Comparison of ENCODE assay signal across 10 cellular contexts in genomic region chr1:38558476-38559179, GRCh38.
DNase-seq lines count a peak whose midpoint lies in the region; ATAC-seq and TF ChIP-seq lines count a peak whose summit lies in the region.
"Had no signal": no experiment of that assay in that cellular context is flagged by ENCODE, and none has a peak within 500 bp of the region (broad histone marks: within the 10 kb centered on the region; RNA-seq: fewer than 3 reads in every experiment).

No MANE protein-coding gene starts in this region.

- no peaks in the 10 kb centered on the region for H3K9me3 Mint-ChIP-seq in activated T-helper 17 cell treated with anti-CD3 and anti-CD28 coated beads, Interleukin-2, amount 50 U/mL, for 72 hours
- H3K9me3 Mint-ChIP-seq in naive thymus-derived CD4-positive, alpha-beta T cell, result peaks cover 0 to 3% (median 0%) of the 10 kb centered on the region in 11 donors

- CTCF ChIA-PET in naive thymus-derived CD4-positive, alpha-beta T cell (lab: Charles Lee), result interaction anchor here (0.6 to 1.1 kb wide), 2 partner anchors 69 to 71 kb away, joined by 3 read pairs; no protein-coding TSS in a partner anchor

- peak overlapping the region; percentile 92 for H3K27ac Mint-ChIP-seq in activated T-helper 17 cell treated with anti-CD3 and anti-CD28 coated beads, Interleukin-2, amount 50 U/mL, for 72 hours
- H3K27ac Mint-ChIP-seq in naive thymus-derived CD4-positive, alpha-beta T cell, result peak overlapping the region in 8 of 9 donors; percentile 72 to 96 (median 94)

- H3K36me3 Mint-ChIP-seq in activated T-helper 17 cell treated with anti-CD3 and anti-CD28 coated beads, Interleukin-2, amount 50 U/mL, for 72 hours (ENCODE audit: low read depth), result no peaks in the 10 kb centered on the region
- H3K36me3 Mint-ChIP-seq in naive thymus-derived CD4-positive, alpha-beta T cell, result peaks cover 0 to 2% (median 0%) of the 10 kb centered on the region in 5 donors

- no peak for TF ChIP-seq CTCF in right lobe of liver (IDR thresholded peaks at IDR 0.05)

- H3K9me3 ChIP-seq in naive thymus-derived CD4-positive, alpha-beta T cell (ENCODE audit: control insufficient read depth in 2 of 3, low read length in 3 of 3), result no peaks in the 10 kb centered on the region
- H3K9me3 ChIP-seq in right lobe of liver, result no peaks in the 10 kb centered on the region
- H3K9me3 ChIP-seq: body of pancreas had no signal

- H3K4me1 Mint-ChIP-seq in activated T-helper 17 cell treated with anti-CD3 and anti-CD28 coated beads, Interleukin-2, amount 50 U/mL, for 72 hours, result peaks cover 25% of the 10 kb centered on the region
- H3K4me1 Mint-ChIP-seq in naive thymus-derived CD4-positive, alpha-beta T cell, result peaks cover 31 to 69% (median 57%) of the 10 kb centered on the region in 7 donors

- H3K4me3 Mint-ChIP-seq in activated T-helper 17 cell treated with anti-CD3 and anti-CD28 coated beads, Interleukin-2, amount 50 U/mL, for 72 hours, result peak overlapping the region; percentile 81
- peak overlapping the region in 8 of 10 donors; percentile 9 to 87 (median 78) for H3K4me3 Mint-ChIP-seq in naive thymus-derived CD4-positive, alpha-beta T cell

- DNase-seq in DMS79 treated with DMSO at 0.1 percent for 48 hours (lab: John Stamatoyannopoulos, UW) (peak; percentile 78), H7 (peak; percentile 89), putamen (ENCODE audit: low spot score) (no peak), AG08396 (ENCODE audit: low spot score) (no peak), right lobe of liver (no peak)
- peak in 1 of 9 donors; percentile 13 for DNase-seq in naive thymus-derived CD4-positive, alpha-beta T cell
- DNase-seq: NCI-H226 had no signal

- ATAC-seq in activated T-helper 17 cell treated with anti-CD3 and anti-CD28 coated beads, Interleukin-2, amount 50 U/mL, for 72 hours (replicated peaks), result peak; percentile 26
- no peak for ATAC-seq in naive thymus-derived CD4-positive, alpha-beta T cell
- no peak for ATAC-seq in right lobe of liver
- no peak for ATAC-seq in GM21390 (IDR thresholded peaks at IDR 0.05; ENCODE audit: unreplicated experiment)

- no peak for TF ChIP-seq POLR2A in right lobe of liver (IDR thresholded peaks at IDR 0.05)

- 42% methylated on average over 8 of the region's 15 CpGs for WGBS in right lobe of liver (ENCODE audit: insufficient coverage, low coverage, low lambda C conversion rate, missing lambda C conversion rate)

- H3K4me3 ChIP-seq in H7 (ENCODE audit: insufficient read depth, low read depth, low read length), result peak overlapping the region; percentile 29
- no peak overlapping the region for H3K4me3 ChIP-seq in naive thymus-derived CD4-positive, alpha-beta T cell (ENCODE audit: low read length)
- H3K4me3 ChIP-seq in right lobe of liver, result no peak overlapping the region
- H3K4me3 ChIP-seq: body of pancreas had no signal

- intact Hi-C loops in naive thymus-derived CD4-positive, alpha-beta T cell (cut with micrococcal nuclease), result loop anchor here (1.0 kb wide), 2 partner anchors 29 to 31 kb away; no protein-coding TSS in a partner anchor
- intact Hi-C loops in right lobe of liver (cut with DNase I), result no loop called here

- H3K27me3 ChIP-seq in H7 (ENCODE audit: control insufficient read depth, insufficient read depth, low read length), result no peaks in the 10 kb centered on the region; the same call in 1 of the 2 replicates
- peaks cover 0 to 8% of the 10 kb centered on the region in 2 donors for H3K27me3 ChIP-seq in naive thymus-derived CD4-positive, alpha-beta T cell (ENCODE audit: control insufficient read depth in 2 of 2, insufficient read depth in 2 of 2, low read length in 2 of 2)
- H3K27me3 ChIP-seq in right lobe of liver, result peaks cover 0 to 5% of the 10 kb centered on the region in 2 donors
- H3K27me3 ChIP-seq: body of pancreas had no signal

- peak overlapping the region; percentile 34 for H3K27ac ChIP-seq in naive thymus-derived CD4-positive, alpha-beta T cell (ENCODE audit: low read depth, low read length)
- no peak overlapping the region for H3K27ac ChIP-seq in right lobe of liver
- H3K27ac ChIP-seq: body of pancreas had no signal

- H3K27me3 Mint-ChIP-seq in activated T-helper 17 cell treated with anti-CD3 and anti-CD28 coated beads, Interleukin-2, amount 50 U/mL, for 72 hours, result peaks cover 19% of the 10 kb centered on the region
- H3K27me3 Mint-ChIP-seq in naive thymus-derived CD4-positive, alpha-beta T cell, result peaks cover 11 to 49% (median 16%) of the 10 kb centered on the region in 5 donors

- peaks cover 27 to 36% of the 10 kb centered on the region in 2 donors for H3K4me1 ChIP-seq in naive thymus-derived CD4-positive, alpha-beta T cell (ENCODE audit: control insufficient read depth in 2 of 2, insufficient read depth in 2 of 2, low read length in 2 of 2)
- H3K4me1 ChIP-seq in right lobe of liver, result no peaks in the 10 kb centered on the region

- H3K36me3 ChIP-seq in H7 (replicated peaks; ENCODE audit: control insufficient read depth, insufficient read depth, low read length) (no peaks in the 10 kb centered on the region), right lobe of liver (no peaks in the 10 kb centered on the region)
- H3K36me3 ChIP-seq in naive thymus-derived CD4-positive, alpha-beta T cell (ENCODE audit: control insufficient read depth in 2 of 3, insufficient read depth in 3 of 3, low read length in 3 of 3), result no peaks in the 10 kb centered on the region

- POLR2A ChIA-PET in naive thymus-derived CD4-positive, alpha-beta T cell (lab: Charles Lee), result interaction anchor here (1.4 kb wide), 1 partner anchor 12 kb away, joined by 4 read pairs; no protein-coding TSS in a partner anchor

Comparison
In these comparisons a context has a peak if more than half of its experiments do, and no peak if none do; other contexts are left out.
1. DNase-seq: peak in DMS79 treated with DMSO at 0.1 percent for 48 hours (single experiment) and H7 (single experiment); none in putamen (single experiment), AG08396 (single experiment) and right lobe of liver (0 of 3).
2. intact Hi-C loops: an anchor here in naive thymus-derived CD4-positive, alpha-beta T cell (1.0 kb wide); none called in right lobe of liver.